8 cellular contexts compared by ENCODE assay signal in the genomic region with DNA sequence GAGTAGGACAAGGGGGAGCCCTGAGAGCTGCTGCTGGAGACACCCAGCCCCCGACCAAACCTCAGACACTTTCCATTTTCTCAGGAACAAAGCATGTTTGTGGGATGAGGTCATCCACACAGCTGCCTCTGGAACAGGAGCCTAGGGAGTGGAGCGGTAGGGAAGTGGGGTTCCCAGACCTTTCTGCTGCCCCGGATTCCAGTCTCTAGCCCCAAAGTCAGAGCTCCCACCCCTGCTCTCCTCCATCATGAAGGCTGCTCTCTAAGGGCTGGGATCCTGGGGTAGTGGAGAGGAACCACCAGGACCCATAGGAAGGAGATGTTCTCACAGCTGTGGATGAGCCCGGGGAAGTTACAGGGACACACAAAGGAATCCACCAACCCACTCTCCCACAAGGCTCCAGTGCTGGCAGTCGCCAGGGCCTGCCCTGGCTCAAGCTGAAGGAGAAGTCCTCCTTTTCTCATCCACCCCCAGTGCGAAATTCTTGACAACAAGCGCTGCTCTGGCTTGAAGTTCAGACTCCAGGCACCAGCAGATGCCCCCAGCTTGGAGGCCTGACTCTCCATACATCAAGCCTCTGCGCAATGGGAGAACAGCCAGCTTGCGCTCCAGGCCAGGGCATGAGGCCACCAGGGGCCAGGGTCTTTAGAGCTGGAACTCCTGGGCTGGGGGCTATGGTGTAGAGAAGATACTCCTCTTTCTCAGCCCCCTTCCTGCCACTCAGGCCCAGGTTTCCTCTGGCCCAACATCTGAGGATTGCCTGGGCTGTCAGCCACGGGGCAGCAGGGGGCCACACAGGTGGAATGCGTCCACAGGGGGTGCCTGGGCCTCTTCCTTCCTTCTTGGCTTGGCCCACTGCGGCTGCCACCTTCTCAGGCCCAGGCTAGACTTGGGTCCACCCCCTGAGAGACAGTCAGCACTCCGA. TPM values are rescaled to one million over a fixed set of nuclear protein-coding genes. Genes with fewer than 3 reads are reported as not detected.
DNase-seq lines count a peak whose midpoint lies in the region; ATAC-seq and TF ChIP-seq lines count a peak whose summit lies in the region.

No MANE protein-coding gene starts in this region.

- H3K36me3 ChIP-seq in PC-9 (ENCODE audit: low read depth) (no peaks in the 10 kb centered on the region), mucosa of rectum (ENCODE audit: control insufficient read depth in 2 of 2, insufficient read depth in 2 of 2, low read length in 2 of 2) (peaks cover 0 to 4% of the 10 kb centered on the region in 2 donors)

- no peaks in the 10 kb centered on the region for H3K9me2 ChIP-seq in PC-9 (ENCODE audit: insufficient read depth)

- no peak for TF ChIP-seq CTCF in PC-9 (conservative IDR thresholded peaks at IDR 0.05)

- no TSS peak for BruUV-seq in PC-9 (replicated peaks; lab: Mats Ljungman, UMichigan)

- H3K4me1 Mint-ChIP-seq in effector memory CD8-positive, alpha-beta T cell (ENCODE audit: low read depth in 2 of 2): peaks cover 10 to 50% of the 10 kb centered on the region in 2 donors

- H3K4me1 ChIP-seq in PC-9 (replicated peaks; ENCODE audit: insufficient read depth) (peaks cover 43% of the 10 kb centered on the region), mucosa of rectum (ENCODE audit: control insufficient read depth in 2 of 2, insufficient read depth in 2 of 2, low read length in 2 of 2) (peaks cover 36 to 40% of the 10 kb centered on the region in 2 donors)

- no peak overlapping the region for H3K4me3 ChIP-seq in PC-9
- peak overlapping the region in 1 of 2 donors; percentile 22 for H3K4me3 ChIP-seq in mucosa of rectum (ENCODE audit: low read length in 2 of 2)

- H3K27me3 Mint-ChIP-seq in effector memory CD8-positive, alpha-beta T cell: peaks cover 9 to 16% of the 10 kb centered on the region in 2 donors

- H3F3A ChIP-seq in PC-9 (ENCODE audit: insufficient read depth, low read depth): peaks cover 21% of the 10 kb centered on the region; the same call in 1 of the 2 replicates

- H3K9me3 ChIP-seq in PC-9 (ENCODE audit: insufficient read depth, low read depth) (no peaks in the 10 kb centered on the region), mucosa of rectum (ENCODE audit: control insufficient read depth in 2 of 2, low read length in 2 of 2) (no peaks in the 10 kb centered on the region)

- H3K36me3 Mint-ChIP-seq in effector memory CD8-positive, alpha-beta T cell (ENCODE audit: insufficient read depth): no peaks in the 10 kb centered on the region

- POLR2A ChIA-PET in PC-9 (lab: Charles Lee; ENCODE audit: unreplicated experiment): no interaction called here

- ATAC-seq in effector memory CD8-positive, alpha-beta T cell (replicated peaks): peak; percentile 66

- H3K9ac ChIP-seq in mucosa of rectum (ENCODE audit: low read depth in 1 of 2, low read length in 2 of 2): peak overlapping the region; percentile 12 to 63

- peak overlapping the region; percentile 66 for H3K27ac ChIP-seq in PC-9
- peak overlapping the region; percentile 71 to 84 for H3K27ac ChIP-seq in mucosa of rectum (ENCODE audit: low read depth in 2 of 2, low read length in 2 of 2)

- peak overlapping the region; percentile 51 to 78 for H3K27ac Mint-ChIP-seq in effector memory CD8-positive, alpha-beta T cell

- intact Hi-C loops in PC-9 (cut with micrococcal nuclease; ENCODE audit: unreplicated experiment): loop anchor here (5.0 kb wide), 1 partner anchor 523 kb away; no protein-coding TSS in a partner anchor

- no peaks in the 10 kb centered on the region for H3K9me3 Mint-ChIP-seq in effector memory CD8-positive, alpha-beta T cell

- H3K4me2 ChIP-seq in PC-9: peak overlapping the region; percentile 62

- H4K20me1 ChIP-seq in PC-9 (ENCODE audit: insufficient read depth): no peaks in the 10 kb centered on the region

- H3K27me3 ChIP-seq in PC-9 (ENCODE audit: insufficient read depth, low read depth) (no peaks in the 10 kb centered on the region), mucosa of rectum (ENCODE audit: control insufficient read depth in 2 of 2, insufficient read depth in 2 of 2, low read length in 2 of 2) (peaks cover 4 to 14% of the 10 kb centered on the region in 2 donors)

- peak overlapping the region in 1 of 2 donors; percentile 42 for H3K4me3 Mint-ChIP-seq in effector memory CD8-positive, alpha-beta T cell

- H3K79me2 ChIP-seq in PC-9 (ENCODE audit: low read depth): peaks cover 19% of the 10 kb centered on the region

- DNase-seq in AG20443 (ENCODE audit: low spot score) (peak; percentile 77), PC-9 (peak in 1 of 2 experiments; percentile 28), globus pallidus (ENCODE audit: low spot score) (no peak), NCI-H2227 (lab: John Stamatoyannopoulos, UW; ENCODE audit: unreplicated experiment) (no peak), SHP77 treated with DMSO at 0.1 percent for 48 hours (lab: John Stamatoyannopoulos, UW) (no peak), NCI-H2171 treated with DMSO at 0.1 percent for 48 hours (lab: John Stamatoyannopoulos, UW) (no peak)
- no peak for DNase-seq in effector memory CD8-positive, alpha-beta T cell

- CTCF ChIA-PET in PC-9 (lab: Charles Lee): interaction anchor here (0.8 kb wide), 1 partner anchor 125 kb away, joined by 5 read pairs; no protein-coding TSS in a partner anchor

- no peak overlapping the region for H2AFZ ChIP-seq in PC-9

RNA-seq across cellular contexts. Expression of gene FHL3, which starts 4.5 kb away (rescaled TPM):
- total RNA-seq in PC-9 (2021): 26.2 and 29.8 TPM in 2 replicates

RNA-seq across cellular contexts. Expression of gene SF3A3, which starts 11.0 kb away (rescaled TPM):
- total RNA-seq in PC-9 (2021): 82.6 and 99.1 TPM in 2 replicates

RNA-seq across cellular contexts. Expression of gene UTP11, which starts 11.7 kb away (rescaled TPM):
- total RNA-seq in PC-9 (2021): 21.8 and 36.4 TPM in 2 replicates

RNA-seq across cellular contexts. Expression of gene POU3F1, which starts 45.8 kb away (rescaled TPM):
- total RNA-seq in PC-9 (2021): not detected in 2 replicates

RNA-seq across cellular contexts. Expression of gene INPP5B, which starts 53.9 kb away (rescaled TPM):
- 26.7 and 28.1 TPM in 2 replicates for total RNA-seq in PC-9 (2021)
